16 cellular contexts compared by ENCODE assay signal in genomic region chr21:25626752-25627151, GRCh38. TPM values are rescaled to one million over a fixed set of nuclear protein-coding genes. Genes with fewer than 3 reads are reported as not detected.
DNase-seq lines count a peak whose midpoint lies in the region; ATAC-seq and TF ChIP-seq lines count a peak whose summit lies in the region.
"Had no signal": no experiment of that assay in that cellular context is flagged by ENCODE, and none has a peak within 500 bp of the region (broad histone marks: within the 10 kb centered on the region; RNA-seq: fewer than 3 reads in every experiment).

No MANE protein-coding gene starts in this region.

- H3K4me1 ChIP-seq in SJCRH30 (peaks cover 13% of the 10 kb centered on the region), prostate gland (replicated peaks) (no peaks in the 10 kb centered on the region), Karpas-422 (ENCODE audit: low read length) (no peaks in the 10 kb centered on the region)
- H3K4me1 ChIP-seq: psoas muscle had no signal

- no peak overlapping the region for H3K27ac ChIP-seq in SJCRH30
- H3K27ac ChIP-seq in prostate gland: no peak overlapping the region
- H3K27ac ChIP-seq in Karpas-422 (ENCODE audit: low read length): no peak overlapping the region
- H3K27ac ChIP-seq: brain microvascular endothelial cell, psoas muscle, SK-N-MC had no signal

- H3K9me2 ChIP-seq in Karpas-422 (replicated peaks; ENCODE audit: insufficient read depth, low read length): no peaks in the 10 kb centered on the region

- TF ChIP-seq CTCF in prostate gland (IDR thresholded peaks at IDR 0.05): no peak

- no peaks in the 10 kb centered on the region for H3K79me2 ChIP-seq in Karpas-422 (ENCODE audit: low read length)

- H3K4me2 ChIP-seq in Karpas-422 (ENCODE audit: low read depth, low read length, poor library complexity, severe bottlenecking): no peak overlapping the region

- no peaks in the 10 kb centered on the region for H4K20me1 ChIP-seq in Karpas-422 (ENCODE audit: insufficient read depth, low read depth, low read length)

- H3K27me3 ChIP-seq in SJCRH30 (no peaks in the 10 kb centered on the region), prostate gland (replicated peaks; ENCODE audit: insufficient read depth) (no peaks in the 10 kb centered on the region), Karpas-422 (ENCODE audit: low read length) (no peaks in the 10 kb centered on the region)
- H3K27me3 ChIP-seq: brain microvascular endothelial cell had no signal

- no peak overlapping the region for H3K9ac ChIP-seq in Karpas-422 (ENCODE audit: low read length)

- WGBS in prostate gland: 37% methylated on average over 2 of the region's 2 CpGs

- no peak overlapping the region for H3K4me3 ChIP-seq in SJCRH30
- H3K4me3 ChIP-seq in prostate gland: no peak overlapping the region
- H3K4me3 ChIP-seq in Karpas-422 (ENCODE audit: low read length): no peak overlapping the region
- H3K4me3 ChIP-seq: psoas muscle, SK-N-MC had no signal

- H3K9me3 ChIP-seq in SJCRH30 (replicated peaks) (0 out of 2 replicates have a peak, but pooled peaks cover 4% of the 10 kb centered on the region), prostate gland (no peaks in the 10 kb centered on the region), Karpas-422 (ENCODE audit: low read length) (no peaks in the 10 kb centered on the region)
- H3K9me3 ChIP-seq: psoas muscle had no signal

- no peaks in the 10 kb centered on the region for H3K36me3 ChIP-seq in SJCRH30
- no peaks in the 10 kb centered on the region for H3K36me3 ChIP-seq in prostate gland
- no peaks in the 10 kb centered on the region for H3K36me3 ChIP-seq in Karpas-422 (ENCODE audit: insufficient read depth, low read length)
- H3K36me3 ChIP-seq: brain microvascular endothelial cell had no signal

- DNase-seq in NCI-H345 (lab: John Stamatoyannopoulos, UW): peak; percentile 5
- no peak for DNase-seq in NCI-H345 treated with DMSO at 0.1 percent for 48 hours (lab: John Stamatoyannopoulos, UW; ENCODE audit: unreplicated experiment)
- peak; percentile 32 to 59 for DNase-seq in SJCRH30
- peak; percentile 58 for DNase-seq in left cardiac atrium
- peak; percentile 19 for DNase-seq in prostate gland (ENCODE audit: low spot score)
- DNase-seq in NCI-H1930 (lab: John Stamatoyannopoulos, UW): no peak
- DNase-seq in Karpas-422: no peak
- DNase-seq: activated CD4-positive, alpha-beta T cell treated with anti-CD3 and anti-CD28 coated beads, Interleukin-2, amount 10 ng/mL, durations not matched to agents 24 days and 14 days; activated naive CD4-positive, alpha-beta T cell treated with anti-CD3 and anti-CD28 coated beads, Interleukin-2, amount 10 ng/mL, durations not matched to agents 7 days and 5 days; brain microvascular endothelial cell; CD4-positive, alpha-beta T cell; naive B cell; stimulated activated naive CD8-positive, alpha-beta T cell treated with anti-CD3 and anti-CD28 coated beads, Interleukin-15, amount 100 ng/mL, for 72 hours had no signal

- intact Hi-C loops in left cardiac atrium (cut with DNase I): no loop called here
- intact Hi-C loops in prostate gland (cut with DNase I): no loop called here

- no peak for TF ChIP-seq POLR2A in prostate gland (IDR thresholded peaks at IDR 0.05)

- peak in 1 of 2 donors; percentile 22 for ATAC-seq in left cardiac atrium
- no peak for ATAC-seq in GM18867 (IDR thresholded peaks at IDR 0.05; ENCODE audit: unreplicated experiment)
- ATAC-seq: stimulated activated naive CD8-positive, alpha-beta T cell treated with anti-CD3 and anti-CD28 coated beads, Interleukin-15, amount 100 ng/mL, for 72 hours had no signal

- no peak overlapping the region for H2AFZ ChIP-seq in Karpas-422 (ENCODE audit: low read length)

RNA-seq across cellular contexts. Expression of gene JAM2, which starts 12.3 kb away (rescaled TPM):
- total RNA-seq in SJCRH30 (2014; rRNA removed; shearing (Covaris generic)): 15.3 and 17.6 TPM in 2 replicates
- 10 to 100 TPM; 35.9 to 41.8 TPM for total RNA-seq in left cardiac atrium
- 10 to 100 TPM in 1 of 2 donors, 1 to 10 TPM in 1; 8.2 to 66.6 TPM for total RNA-seq in prostate gland
- 0.26 and 0.83 TPM in 2 replicates for total RNA-seq in Karpas-422 (2014; rRNA removed; shearing (Covaris generic); ENCODE audit: low replicate concordance)
- total RNA-seq: CD4-positive, alpha-beta T cell had no signal

RNA-seq across cellular contexts. Expression of gene MRPL39, which starts 19.5 kb away (rescaled TPM):
- 86.2 and 95.0 TPM in 2 replicates for total RNA-seq in SJCRH30 (2014; rRNA removed; shearing (Covaris generic))
- total RNA-seq in left cardiac atrium (10 to 100 TPM; 37.8 to 39.9 TPM), prostate gland (10 to 100 TPM; 15.4 to 15.8 TPM)
- total RNA-seq in Karpas-422 (2014; rRNA removed; shearing (Covaris generic); ENCODE audit: low replicate concordance): 40.0 and 47.9 TPM in 2 replicates

Comparison
In these comparisons a context has a peak if more than half of its experiments do, and no peak if none do; other contexts are left out.
1. DNase-seq: peak in NCI-H345 (single experiment), SJCRH30 (2 of 2), left cardiac atrium (single experiment) and prostate gland (single experiment); none in NCI-H345 treated with DMSO at 0.1 percent for 48 hours (single experiment), NCI-H1930 (0 of 2) and Karpas-422 (single experiment).